Comparison of ENCODE assay signal across 8 cellular contexts in genomic region chr9:107732781-107733529, GRCh38.
A peak's percentile ranks its signal among the peaks of the same experiment; 100 is the strongest.
DNase-seq lines count a peak whose midpoint lies in the region; ATAC-seq, FAIRE-seq and TF ChIP-seq lines count a peak whose summit lies in the region.

No MANE protein-coding gene starts in this region.

- CTCF ChIA-PET in HepG2 (lab: Yijun Ruan, JAX; ENCODE audit: low intra/inter-chr PET ratio, low total read pairs): no interaction called here

- peak overlapping the region; percentile 74 for H2AFZ ChIP-seq in HepG2 (ENCODE audit: low read length)

- peak overlapping the region; percentile 37; the same call in 1 of the 2 replicates for H3K4me2 ChIP-seq in HepG2 (ENCODE audit: low read depth, low read length)

- no peaks in the 10 kb centered on the region for H3K79me2 ChIP-seq in HepG2 (ENCODE audit: insufficient read depth, low read length)

- ATAC-seq in HepG2 (no peak; the same call in 2 of the 3 replicates), HG03135 (IDR thresholded peaks at IDR 0.05; ENCODE audit: unreplicated experiment) (no peak), GM21360 (IDR thresholded peaks at IDR 0.05; ENCODE audit: unreplicated experiment) (no peak), GM18517 (IDR thresholded peaks at IDR 0.05; ENCODE audit: unreplicated experiment) (no peak)

- no peaks in the 10 kb centered on the region for H3K27me3 ChIP-seq in HepG2 (ENCODE audit: control insufficient read depth in 1 of 2, insufficient read depth in 2 of 2, low read length in 2 of 2)
- no peaks in the 10 kb centered on the region for H3K27me3 ChIP-seq in thyroid gland

- H3K9me3 ChIP-seq in HepG2 (ENCODE audit: low read length) (no peaks in the 10 kb centered on the region), thyroid gland (no peaks in the 10 kb centered on the region)

- no peak overlapping the region for H3K9ac ChIP-seq in HepG2 (ENCODE audit: insufficient read depth, low read depth, low read length)

- 13% methylated on average over 8 of the region's 8 CpGs for WGBS in HepG2 (ENCODE audit: low lambda C conversion rate)
- WGBS in thyroid gland, 2 donors: 20 to 33% methylated on average over 8 of the region's 8 CpGs

- intact Hi-C loops in HepG2 (cut with micrococcal nuclease; ENCODE audit: unreplicated experiment): no loop called here
- intact Hi-C loops in thyroid gland (cut with DNase I): no loop called here

- no peak for TF ChIP-seq POLR2A in HepG2 (IDR thresholded peaks at IDR 0.05; ENCODE audit: insufficient read depth in 1 of 2, low read depth in 2 of 2, low read length in 2 of 2)
- TF ChIP-seq POLR2A in thyroid gland (IDR thresholded peaks at IDR 0.05): no peak

- POLR2A ChIA-PET in HepG2 (lab: Yijun Ruan, JAX): no interaction called here

- H3K36me3 ChIP-seq in HepG2 (replicated peaks in 1 of 2; ENCODE audit: control insufficient read depth in 1 of 2, insufficient read depth in 2 of 2, low read length in 2 of 2): no peaks in the 10 kb centered on the region
- H3K36me3 ChIP-seq in thyroid gland: no peaks in the 10 kb centered on the region

- H4K20me1 ChIP-seq in HepG2 (ENCODE audit: insufficient read depth, low read length): no peaks in the 10 kb centered on the region

- H3K4me1 ChIP-seq in HepG2 (ENCODE audit: insufficient read depth, low read length) (no peaks in the 10 kb centered on the region), thyroid gland (peaks cover 25 to 31% of the 10 kb centered on the region in 2 donors)

- no peak for FAIRE-seq in HepG2 (lab: Jason Lieb, UNC)

- H3K27ac ChIP-seq in cingulate gyrus (ENCODE audit: low read depth, low read length): peak overlapping the region; percentile 70
- no peak overlapping the region for H3K27ac ChIP-seq in HepG2 (ENCODE audit: extremely low read length, insufficient read depth, low read length)
- H3K27ac ChIP-seq in thyroid gland: peak overlapping the region; percentile 58 to 87 (median 84)

- no peak for TF ChIP-seq CTCF in HepG2 (CRISPR knock-in tag; IDR thresholded peaks at IDR 0.05)
- no peak for TF ChIP-seq CTCF in thyroid gland (IDR thresholded peaks at IDR 0.05)

- no TSS peak for BruUV-seq in HepG2 (replicated peaks; lab: Mats Ljungman, UMichigan)

- DNase-seq in NCI-H1694 treated with DMSO at 0.1 percent for 48 hours (lab: John Stamatoyannopoulos, UW) (peak; percentile 12), HepG2 (ENCODE audit: low spot score) (no peak), thyroid gland (peak; percentile 62 to 82), iPS-NIHi11 (ENCODE audit: low spot score) (no peak)

- no peak for TF ChIP-seq RAD21 in HepG2 (CRISPR knock-in tag; IDR thresholded peaks at IDR 0.05)

- TF ChIP-seq EP300 in HepG2 (IDR thresholded peaks at IDR 0.05; ENCODE audit: low read depth in 2 of 2, low read length in 2 of 2): no peak
- no peak for TF ChIP-seq EP300 in HepG2 (CRISPR knock-in tag; IDR thresholded peaks at IDR 0.05; ENCODE audit: borderline replicate concordance)

- in situ Hi-C loops in HepG2 (cut with HindIII; ENCODE audit: extremely low pct_ligation_motif_present, low pct_unique_long_range_greater_than_20kb): no loop called here

- no peak overlapping the region for H3K4me3 ChIP-seq in HepG2 (replicated peaks in 1 of 3; ENCODE audit: insufficient read depth in 1 of 3, low read depth in 2 of 3, low read length in 3 of 3)
- H3K4me3 ChIP-seq in thyroid gland (replicated peaks in 1 of 3): no peak overlapping the region

TF ChIP-seq in HepG2, 621 proteins besides CTCF, POLR2A, EP300 and RAD21 (continues in another document):
- TF ChIP-seq ZNF18 (CRISPR knock-in tag; IDR thresholded peaks at IDR 0.05; ENCODE audit: insufficient replicate concordance) (no peak), RBAK (CRISPR knock-in tag; IDR thresholded peaks at IDR 0.05) (no peak), MEF2D (CRISPR knock-in tag; IDR thresholded peaks at IDR 0.05) (no peak), ZNF512 (CRISPR knock-in tag; IDR thresholded peaks at IDR 0.05) (no peak), HNRNPL (IDR thresholded peaks at IDR 0.05; ENCODE audit: low read depth, low read length) (no peak)
- TF ChIP-seq, protein P1, sequence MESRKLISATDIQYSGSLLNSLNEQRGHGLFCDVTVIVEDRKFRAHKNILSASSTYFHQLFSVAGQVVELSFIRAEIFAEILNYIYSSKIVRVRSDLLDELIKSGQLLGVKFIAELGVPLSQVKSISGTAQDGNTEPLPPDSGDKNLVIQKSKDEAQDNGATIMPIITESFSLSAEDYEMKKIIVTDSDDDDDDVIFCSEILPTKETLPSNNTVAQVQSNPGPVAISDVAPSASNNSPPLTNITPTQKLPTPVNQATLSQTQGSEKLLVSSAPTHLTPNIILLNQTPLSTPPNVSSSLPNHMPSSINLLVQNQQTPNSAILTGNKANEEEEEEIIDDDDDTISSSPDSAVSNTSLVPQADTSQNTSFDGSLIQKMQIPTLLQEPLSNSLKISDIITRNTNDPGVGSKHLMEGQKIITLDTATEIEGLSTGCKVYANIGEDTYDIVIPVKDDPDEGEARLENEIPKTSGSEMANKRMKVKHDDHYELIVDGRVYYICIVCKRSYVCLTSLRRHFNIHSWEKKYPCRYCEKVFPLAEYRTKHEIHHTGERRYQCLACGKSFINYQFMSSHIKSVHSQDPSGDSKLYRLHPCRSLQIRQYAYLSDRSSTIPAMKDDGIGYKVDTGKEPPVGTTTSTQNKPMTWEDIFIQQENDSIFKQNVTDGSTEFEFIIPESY (CRISPR knock-in tag; IDR thresholded peaks at IDR 0.05): no peak

Comparison
In these comparisons a context has a peak if more than half of its experiments do, and no peak if none do; other contexts are left out.
1. DNase-seq: peak in NCI-H1694 treated with DMSO at 0.1 percent for 48 hours (single experiment) and thyroid gland (2 of 2); none in HepG2 (single experiment) and iPS-NIHi11 (single experiment).